16 cellular contexts compared by ENCODE assay signal in the genomic region with DNA sequence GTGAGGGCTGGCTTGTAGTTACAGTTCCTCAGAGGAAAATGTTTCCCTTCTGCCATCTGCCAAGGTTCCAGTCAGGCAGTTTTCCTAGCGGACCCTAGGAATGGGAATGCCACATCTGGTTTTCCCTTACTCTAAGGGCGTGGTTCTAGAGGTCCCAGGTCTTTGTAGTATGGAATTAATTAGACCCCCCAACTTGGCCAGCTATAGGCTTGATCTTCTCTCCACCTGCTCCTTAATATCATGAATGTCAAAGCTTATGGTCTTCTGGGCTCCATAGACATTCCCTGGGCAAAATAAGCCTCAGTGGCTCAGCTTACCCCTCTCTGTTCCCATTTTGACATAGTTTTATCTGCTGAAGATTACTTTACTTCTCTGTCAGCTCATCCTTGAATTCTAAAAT.
"Had no signal": no experiment of that assay in that cellular context is flagged by ENCODE, and none has a peak within 500 bp of the region (broad histone marks: within the 10 kb centered on the region; RNA-seq: fewer than 3 reads in every experiment).

No MANE protein-coding gene starts in this region.

- DNase-seq: MV-4-11, NCI-H1048, NCI-H1436 treated with DMSO at 0.1 percent for 48 hours, NCI-H1694, NCI-H187 treated with DMSO at 0.1 percent for 48 hours, NCI-H2107, NCI-H2227 treated with DMSO at 0.1 percent for 48 hours, NCI-H524, NCI-H526 treated with DMSO at 0.1 percent for 48 hours, Right ventricle myocardium superior, RPMI8226, SIG-M5, SK-N-SH, SW 1271, T-cell had no signal

- H3K4me3 ChIP-seq: K562 had no signal

- H3K9ac ChIP-seq: SK-N-SH had no signal

- H3K9me3 ChIP-seq: SK-N-SH had no signal

- ATAC-seq: K562, T-cell had no signal
